8 cellular contexts compared by ENCODE assay signal in genomic region chr12:71439613-71440392, GRCh38. TPM values are rescaled to one million over a fixed set of nuclear protein-coding genes. Genes with fewer than 3 reads are reported as not detected.
DNase-seq lines count a peak whose midpoint lies in the region; ATAC-seq, FAIRE-seq and TF ChIP-seq lines count a peak whose summit lies in the region.

Gene LGR5 (plus strand): TSS chr12:71439798. CDS start chr12:71440081, 283 bp downstream.

- peak; percentile 31 to 70 (median 58) for ATAC-seq in heart right ventricle

- H3K4me1 ChIP-seq in heart right ventricle (peaks cover 0 to 26% (median 14%) of the 10 kb centered on the region in 9 donors), parathyroid adenoma (no peaks in the 10 kb centered on the region)

- H3K4me3 Mint-ChIP-seq in activated T-cell treated with anti-CD3 and anti-CD28 coated beads, Interleukin-2, amount 50 U/mL, for 24 hours: peak within 1 kb of the TSS; percentile 72
- H3K4me3 Mint-ChIP-seq in activated naive CD8-positive, alpha-beta T cell treated with anti-CD3 and anti-CD28 coated beads for 36 hours: peak within 1 kb of the TSS; percentile 75

- no peak for FAIRE-seq in GM12892 (lab: Jason Lieb, UNC)

- peaks cover 0 to 25% (median 0%) of the 10 kb centered on the region in 11 donors for H3K9me3 ChIP-seq in heart right ventricle
- H3K9me3 ChIP-seq in parathyroid adenoma (ENCODE audit: control insufficient read depth, low read length): no peaks in the 10 kb centered on the region

- H3K4me2 ChIP-seq in parathyroid adenoma (ENCODE audit: low read length): peak within 1 kb of the TSS; percentile 66

- H3K27ac Mint-ChIP-seq in activated T-cell treated with anti-CD3 and anti-CD28 coated beads, Interleukin-2, amount 50 U/mL, for 24 hours: no peak within 1 kb of the TSS
- no peak within 1 kb of the TSS for H3K27ac Mint-ChIP-seq in activated naive CD8-positive, alpha-beta T cell treated with anti-CD3 and anti-CD28 coated beads for 36 hours

- peak within 1 kb of the TSS; percentile 28 for H2AFZ ChIP-seq in parathyroid adenoma

- peaks cover 10 to 93% (median 71%) of the 10 kb centered on the region in 7 donors for H3K27me3 ChIP-seq in heart right ventricle
- no peaks in the 10 kb centered on the region for H3K27me3 ChIP-seq in parathyroid adenoma (ENCODE audit: control insufficient read depth, insufficient read depth, low read length)

- peaks cover 17% of the 10 kb centered on the region for H3K9me3 Mint-ChIP-seq in activated T-cell treated with anti-CD3 and anti-CD28 coated beads, Interleukin-2, amount 50 U/mL, for 24 hours
- peaks cover 20% of the 10 kb centered on the region for H3K9me3 Mint-ChIP-seq in activated naive CD8-positive, alpha-beta T cell treated with anti-CD3 and anti-CD28 coated beads for 36 hours

- intact Hi-C loops in heart right ventricle (cut with DNase I): no loop called here

- 0% methylated on average over 71 of the region's 71 CpGs for WGBS in heart right ventricle, 2 donors

- H3K79me2 ChIP-seq in parathyroid adenoma: no peaks in the 10 kb centered on the region

- H3K36me3 Mint-ChIP-seq in activated T-cell treated with anti-CD3 and anti-CD28 coated beads, Interleukin-2, amount 50 U/mL, for 24 hours (ENCODE audit: low read depth): no peaks in the 10 kb centered on the region
- no peaks in the 10 kb centered on the region for H3K36me3 Mint-ChIP-seq in activated naive CD8-positive, alpha-beta T cell treated with anti-CD3 and anti-CD28 coated beads for 36 hours

- no peak for TF ChIP-seq CTCF in heart right ventricle (IDR thresholded peaks at IDR 0.05)
- no peak for TF ChIP-seq CTCF in parathyroid adenoma (IDR thresholded peaks at IDR 0.05)

- H3K36me3 ChIP-seq in heart right ventricle: no peaks in the 10 kb centered on the region
- no peaks in the 10 kb centered on the region for H3K36me3 ChIP-seq in parathyroid adenoma (ENCODE audit: control insufficient read depth, insufficient read depth, low read length)

- H3K4me1 Mint-ChIP-seq in activated T-cell treated with anti-CD3 and anti-CD28 coated beads, Interleukin-2, amount 50 U/mL, for 24 hours (ENCODE audit: low read depth): peaks cover 20% of the 10 kb centered on the region
- H3K4me1 Mint-ChIP-seq in activated naive CD8-positive, alpha-beta T cell treated with anti-CD3 and anti-CD28 coated beads for 36 hours: peaks cover 16% of the 10 kb centered on the region

- peak; percentile 40 for DNase-seq in activated T-cell treated with anti-CD3 and anti-CD28 coated beads, Interleukin-2, amount 50 U/mL, for 24 hours
- no peak for DNase-seq in activated T-cell treated with anti-CD3 and anti-CD28 coated beads for 4 hours
- DNase-seq in NCI-H1105 (lab: John Stamatoyannopoulos, UW): peak; percentile 59
- DNase-seq in activated naive CD8-positive, alpha-beta T cell treated with anti-CD3 and anti-CD28 coated beads for 36 hours: peak; percentile 31
- peak in 1 of 2 donors; percentile 17 for DNase-seq in heart right ventricle
- DNase-seq in DMS79 (lab: John Stamatoyannopoulos, UW): no peak
- no peak for DNase-seq in GM12892 (ENCODE audit: insufficient read length)

- TF ChIP-seq POLR2A in GM12892 (IDR thresholded peaks at IDR 0.05; ENCODE audit: low read depth, low read length): no peak

- H3K4me3 ChIP-seq in heart right ventricle (peak within 1 kb of the TSS; percentile 6 to 57 (median 46)), parathyroid adenoma (ENCODE audit: low read depth, low read length) (peak within 1 kb of the TSS; percentile 25)

- H3K27me3 Mint-ChIP-seq in activated T-cell treated with anti-CD3 and anti-CD28 coated beads, Interleukin-2, amount 50 U/mL, for 24 hours: peaks cover 83% of the 10 kb centered on the region
- H3K27me3 Mint-ChIP-seq in activated naive CD8-positive, alpha-beta T cell treated with anti-CD3 and anti-CD28 coated beads for 36 hours: peaks cover 71% of the 10 kb centered on the region

- H3K27ac ChIP-seq in heart right ventricle (no peak within 1 kb of the TSS), parathyroid adenoma (no peak within 1 kb of the TSS)

- H3K9ac ChIP-seq in parathyroid adenoma: no peak within 1 kb of the TSS

RNA-seq across cellular contexts. Expression of gene LGR5, which starts in this region (rescaled TPM):
- not detected for total RNA-seq in activated naive CD8-positive, alpha-beta T cell treated with anti-CD3 and anti-CD28 coated beads for 36 hours
- total RNA-seq in heart right ventricle: under 1 TPM in 1 of 10 donors, not detected in 9; 0.37 TPM
- polyA plus RNA-seq in heart right ventricle: under 1 TPM; 0.06 to 0.07 TPM
- polyA plus RNA-seq in GM12892 (2012; ENCODE audit: missing spikeins): not detected

Comparison
In these comparisons a context has a peak if more than half of its experiments do, and no peak if none do; other contexts are left out.
1. DNase-seq: peak in activated T-cell treated with anti-CD3 and anti-CD28 coated beads, Interleukin-2, amount 50 U/mL, for 24 hours (single experiment) and NCI-H1105 (single experiment); none in activated T-cell treated with anti-CD3 and anti-CD28 coated beads for 4 hours (single experiment), DMS79 (single experiment) and GM12892 (single experiment).
2. Peak in DNase-seq in activated naive CD8-positive, alpha-beta T cell treated with anti-CD3 and anti-CD28 coated beads for 36 hours; RNA of the gene not detected or under 1 TPM.
3. Peak in ATAC-seq and H3K4me3 ChIP-seq in heart right ventricle; RNA of the gene not detected or under 1 TPM.